In genomic region chr5:32071351-32071944, GRCh38 we compare ENCODE assay signal across 26 cellular contexts.
A peak's percentile ranks its signal among the peaks of the same experiment; 100 is the strongest.
DNase-seq lines count a peak whose midpoint lies in the region; ATAC-seq, FAIRE-seq and TF ChIP-seq lines count a peak whose summit lies in the region.
"Had no signal": no experiment of that assay in that cellular context is flagged by ENCODE, and none has a peak within 500 bp of the region (broad histone marks: within the 10 kb centered on the region; RNA-seq: fewer than 3 reads in every experiment).

No MANE protein-coding gene starts in this region.

- peaks cover 4% of the 10 kb centered on the region for H3K4me1 ChIP-seq in ovary (ENCODE audit: insufficient read depth)
- H3K4me1 ChIP-seq: lower lobe of right lung, vagina had no signal

- TF ChIP-seq EP300 in ovary (IDR thresholded peaks at IDR 0.05), result no peak

- no peaks in the 10 kb centered on the region for H3K9me3 ChIP-seq in ovary
- H3K9me3 ChIP-seq: A549, lower lobe of right lung, MG63, vagina had no signal

- no peak for ATAC-seq in HG02885 (IDR thresholded peaks at IDR 0.05; ENCODE audit: poor library complexity, unreplicated experiment)
- no peak for ATAC-seq in activated T-cell treated with anti-CD3 and anti-CD28 coated beads, Interleukin-2, amount 50 U/mL, for 72 hours (replicated peaks in 1 of 2)
- ATAC-seq: A549; K562; lower lobe of right lung; stimulated activated naive B cell treated with anti-CD40 and anti-IgM and Interleukin-4, amounts not matched to agents 10 μg/mL and 1 μg/mL and 100 μg/mL, for 72 hours had no signal

- no peak overlapping the region for H3K4me3 Mint-ChIP-seq in activated T-cell treated with anti-CD3 and anti-CD28 coated beads, Interleukin-2, amount 50 U/mL, for 72 hours
- H3K4me3 Mint-ChIP-seq: brain; stimulated activated naive B cell treated with anti-CD40 and anti-IgM and Interleukin-4, amounts not matched to agents 10 μg/mL and 1 μg/mL and 100 μg/mL, for 72 hours had no signal

- no peak for TF ChIP-seq POLR2A in ovary (IDR thresholded peaks at IDR 0.05)

- WGBS in ovary, 3 donors, result 25 to 34% (median 32%) methylated on average over 7 of the region's 7 CpGs

- no peak overlapping the region for H3K27ac Mint-ChIP-seq in activated T-cell treated with anti-CD3 and anti-CD28 coated beads, Interleukin-2, amount 50 U/mL, for 72 hours
- H3K27ac Mint-ChIP-seq: brain; stimulated activated naive B cell treated with anti-CD40 and anti-IgM and Interleukin-4, amounts not matched to agents 10 μg/mL and 1 μg/mL and 100 μg/mL, for 72 hours had no signal

- peak; percentile 42 for DNase-seq in AG09309 (ENCODE audit: low read depth)
- DNase-seq in M059J (ENCODE audit: low read depth), result peak; percentile 86
- DNase-seq in dermis microvascular lymphatic vessel endothelial cell (ENCODE audit: low read depth in 2 of 2), result peak; percentile 6 to 68
- DNase-seq in ovary, result peak in 3 of 5 donors; percentile 31 to 60 (median 34)
- DNase-seq in activated T-cell treated with anti-CD3 and anti-CD28 coated beads, Interleukin-2, amount 50 U/mL, for 72 hours, result no peak
- no peak for DNase-seq in RCC 7860 (ENCODE audit: low spot score)
- no peak for DNase-seq in NCI-H2081 treated with DMSO at 0.1 percent for 48 hours (lab: John Stamatoyannopoulos, UW)
- DNase-seq: activated CD4-positive, alpha-beta T cell treated with anti-CD3 and anti-CD28 coated beads for 4 hours; activated T-cell treated with anti-CD3 and anti-CD28 coated beads, Interleukin-2, amount 50 U/mL, for 1 hour; H7; kidney; lower lobe of right lung; MG63; NCI-H1417; NCI-H2029 treated with DMSO at 0.1 percent for 48 hours; NCI-H345; NCI-H774; posterior cingulate gyrus; Right ventricle myocardium superior; stimulated activated naive B cell treated with anti-CD40 and anti-IgM and Interleukin-4, amounts not matched to agents 10 μg/mL and 1 μg/mL and 100 μg/mL, for 72 hours had no signal

- peak overlapping the region in 1 of 2 donors; percentile 23 for H3K27ac ChIP-seq in ovary
- H3K27ac ChIP-seq: A549, epithelial cell of prostate, lower lobe of right lung, vagina had no signal

- no peaks in the 10 kb centered on the region for H3K4me1 Mint-ChIP-seq in activated T-cell treated with anti-CD3 and anti-CD28 coated beads, Interleukin-2, amount 50 U/mL, for 72 hours (ENCODE audit: low read depth)
- H3K4me1 Mint-ChIP-seq: stimulated activated naive B cell treated with anti-CD40 and anti-IgM and Interleukin-4, amounts not matched to agents 10 μg/mL and 1 μg/mL and 100 μg/mL, for 72 hours had no signal

- FAIRE-seq in RCC 7860 (lab: Jason Lieb, UNC), result no peak
- FAIRE-seq: A549, K562, kidney had no signal

- intact Hi-C loops in ovary (cut with DNase I), result loop anchor here in 1 of 4 donors (10.0 kb wide), 1 partner anchor 137 kb away; no protein-coding TSS in a partner anchor

- H3K4me3 ChIP-seq in AG09309 (ENCODE audit: control insufficient read depth, low read depth, low read length) (no peak overlapping the region), ovary (no peak overlapping the region)
- H3K4me3 ChIP-seq: A549, K562, lower lobe of right lung, MG63, vagina had no signal

- no peaks in the 10 kb centered on the region for H3K27me3 ChIP-seq in ovary
- H3K27me3 ChIP-seq: MG63, vagina had no signal

- no peaks in the 10 kb centered on the region for H3K27me3 Mint-ChIP-seq in activated T-cell treated with anti-CD3 and anti-CD28 coated beads, Interleukin-2, amount 50 U/mL, for 72 hours (ENCODE audit: low read depth)
- H3K27me3 Mint-ChIP-seq: brain; stimulated activated naive B cell treated with anti-CD40 and anti-IgM and Interleukin-4, amounts not matched to agents 10 μg/mL and 1 μg/mL and 100 μg/mL, for 72 hours had no signal

- no peaks in the 10 kb centered on the region for H3K9me3 Mint-ChIP-seq in activated T-cell treated with anti-CD3 and anti-CD28 coated beads, Interleukin-2, amount 50 U/mL, for 72 hours
- H3K9me3 Mint-ChIP-seq: stimulated activated naive B cell treated with anti-CD40 and anti-IgM and Interleukin-4, amounts not matched to agents 10 μg/mL and 1 μg/mL and 100 μg/mL, for 72 hours had no signal

- H3K36me3 ChIP-seq in ovary, result no peaks in the 10 kb centered on the region
- H3K36me3 ChIP-seq: MG63, vagina had no signal

- H3K36me3 Mint-ChIP-seq in activated T-cell treated with anti-CD3 and anti-CD28 coated beads, Interleukin-2, amount 50 U/mL, for 72 hours (ENCODE audit: insufficient read depth in 2 of 2), result no peaks in the 10 kb centered on the region
- H3K36me3 Mint-ChIP-seq: stimulated activated naive B cell treated with anti-CD40 and anti-IgM and Interleukin-4, amounts not matched to agents 10 μg/mL and 1 μg/mL and 100 μg/mL, for 72 hours had no signal

- TF ChIP-seq CTCF in AG09309 (IDR thresholded peaks at IDR 0.05; ENCODE audit: control insufficient read depth, insufficient read depth, low read depth, low read length, missing control alignments) (no peak), ovary (IDR thresholded peaks at IDR 0.05) (no peak)

Comparison
In these comparisons a context has a peak if more than half of its experiments do, and no peak if none do; other contexts are left out.
1. DNase-seq: peak in AG09309 (single experiment), M059J (single experiment), dermis microvascular lymphatic vessel endothelial cell (2 of 2) and ovary (3 of 5); none in activated T-cell treated with anti-CD3 and anti-CD28 coated beads, Interleukin-2, amount 50 U/mL, for 72 hours (0 of 2), RCC 7860 (single experiment) and NCI-H2081 treated with DMSO at 0.1 percent for 48 hours (single experiment).